24 cellular contexts compared by ENCODE assay signal in the genomic region with DNA sequence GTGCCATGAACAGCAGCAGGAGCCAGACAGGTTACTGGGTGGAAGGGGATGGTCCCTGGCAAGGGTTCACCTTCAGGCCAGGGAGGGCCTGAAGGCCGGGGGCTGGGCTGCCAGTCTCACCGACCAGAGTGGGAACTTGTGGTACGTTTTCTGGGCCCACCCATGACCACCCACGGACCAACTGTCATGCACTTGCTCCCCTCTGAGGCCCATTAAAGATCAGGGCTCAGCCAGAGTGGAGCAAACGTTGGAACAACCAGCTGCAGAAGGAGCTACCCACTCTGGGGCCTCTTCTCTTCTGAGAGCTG.
A peak's percentile ranks its signal among the peaks of the same experiment; 100 is the strongest.
DNase-seq lines count a peak whose midpoint lies in the region; ATAC-seq and TF ChIP-seq lines count a peak whose summit lies in the region.
"Had no signal": no experiment of that assay in that cellular context is flagged by ENCODE, and none has a peak within 500 bp of the region (broad histone marks: within the 10 kb centered on the region; RNA-seq: fewer than 3 reads in every experiment).

No MANE protein-coding gene starts in this region.

- no peaks in the 10 kb centered on the region for H3K36me3 Mint-ChIP-seq in naive thymus-derived CD4-positive, alpha-beta T cell
- no peaks in the 10 kb centered on the region for H3K36me3 Mint-ChIP-seq in natural killer cell
- H3K36me3 Mint-ChIP-seq in naive thymus-derived CD8-positive, alpha-beta T cell: no peaks in the 10 kb centered on the region
- H3K36me3 Mint-ChIP-seq: CD14-positive monocyte; CD8-positive, alpha-beta memory T cell had no signal

- no peaks in the 10 kb centered on the region for H3K4me1 Mint-ChIP-seq in naive thymus-derived CD4-positive, alpha-beta T cell
- no peaks in the 10 kb centered on the region for H3K4me1 Mint-ChIP-seq in natural killer cell
- H3K4me1 Mint-ChIP-seq in naive thymus-derived CD8-positive, alpha-beta T cell: no peaks in the 10 kb centered on the region
- H3K4me1 Mint-ChIP-seq: CD14-positive monocyte; CD8-positive, alpha-beta memory T cell; GM23338; H9 had no signal

- TF ChIP-seq CTCF in RWPE2 (IDR thresholded peaks at IDR 0.05; ENCODE audit: poor library complexity, severe bottlenecking) (no peak), spleen (IDR thresholded peaks at IDR 0.05 in 8 of 11, conservative IDR thresholded peaks at IDR 0.05 in 3 of 11) (no peak), natural killer cell (IDR thresholded peaks at IDR 0.05) (no peak)

- H3K9me3 ChIP-seq in RWPE2 (ENCODE audit: severe bottlenecking) (no peaks in the 10 kb centered on the region), spleen (peaks cover 0 to 9% (median 0%) of the 10 kb centered on the region in 8 donors)
- H3K9me3 ChIP-seq in naive thymus-derived CD4-positive, alpha-beta T cell (ENCODE audit: control insufficient read depth in 2 of 3, low read length in 3 of 3): peaks cover 0 to 4% (median 0%) of the 10 kb centered on the region in 3 experiments
- H3K9me3 ChIP-seq: A549; BE2C; BLaER1 treated with 17β-estradiol and CSF1 and Interleukin-3, amounts not matched to agents 10 nM and 100 nM had no signal

- 20 to 70% (median 54%) methylated on average over 1 to 5 of the region's 5 CpGs for WGBS in spleen, 5 donors

- intact Hi-C loops in naive thymus-derived CD4-positive, alpha-beta T cell (cut with micrococcal nuclease): no loop called here
- intact Hi-C loops in spleen (cut with DNase I; ENCODE audit: low total_unique reads) (no loop called here), natural killer cell (cut with micrococcal nuclease) (no loop called here)

- H3K27ac ChIP-seq in RWPE2 (ENCODE audit: poor library complexity, severe bottlenecking) (no peak overlapping the region), spleen (no peak overlapping the region)
- H3K27ac ChIP-seq in naive thymus-derived CD4-positive, alpha-beta T cell (ENCODE audit: low read depth, low read length): no peak overlapping the region
- H3K27ac ChIP-seq: A549; BLaER1 treated with 17β-estradiol and CSF1 and Interleukin-3, amounts not matched to agents 10 nM and 100 nM had no signal

- H3K4me3 ChIP-seq in RWPE2 (ENCODE audit: severe bottlenecking) (no peak overlapping the region), spleen (no peak overlapping the region)
- H3K4me3 ChIP-seq in naive thymus-derived CD4-positive, alpha-beta T cell (ENCODE audit: low read length): no peak overlapping the region
- H3K4me3 ChIP-seq: A549; BLaER1 treated with 17β-estradiol and CSF1 and Interleukin-3, amounts not matched to agents 10 nM and 100 nM; GM12878; GM23338 had no signal

- H3K27ac Mint-ChIP-seq in naive thymus-derived CD4-positive, alpha-beta T cell: no peak overlapping the region
- no peak overlapping the region for H3K27ac Mint-ChIP-seq in natural killer cell
- H3K27ac Mint-ChIP-seq in naive thymus-derived CD8-positive, alpha-beta T cell: no peak overlapping the region
- H3K27ac Mint-ChIP-seq: CD14-positive monocyte; CD4-positive, alpha-beta T cell; CD8-positive, alpha-beta memory T cell; GM23338; H9 had no signal

- H3K4me1 ChIP-seq in RWPE2 (ENCODE audit: insufficient read depth, poor library complexity, severe bottlenecking) (peaks cover 23% of the 10 kb centered on the region), spleen (no peaks in the 10 kb centered on the region)
- H3K4me1 ChIP-seq in naive thymus-derived CD4-positive, alpha-beta T cell (ENCODE audit: control insufficient read depth in 2 of 2, insufficient read depth in 2 of 2, low read length in 2 of 2): no peaks in the 10 kb centered on the region
- H3K4me1 ChIP-seq: A549; BE2C; BLaER1 treated with 17β-estradiol and CSF1 and Interleukin-3, amounts not matched to agents 10 nM and 100 nM had no signal

- POLR2A ChIA-PET in naive thymus-derived CD4-positive, alpha-beta T cell (lab: Charles Lee): no interaction called here
- POLR2A ChIA-PET in naive thymus-derived CD8-positive, alpha-beta T cell (lab: Charles Lee): no interaction called here

- DNase-seq in RWPE2 (ENCODE audit: low spot score) (peak; percentile 30), spleen (peak; percentile 64), NCI-H2107 (lab: John Stamatoyannopoulos, UW) (no peak), natural killer cell (no peak)
- no peak for DNase-seq in naive thymus-derived CD4-positive, alpha-beta T cell
- DNase-seq in stimulated activated CD4-positive, alpha-beta T cell treated with anti-CD3 and anti-CD28 coated beads, Interleukin-1b, Interleukin-23, amount 100 ng/mL, for 48 hours: no peak
- no peak for DNase-seq in naive thymus-derived CD8-positive, alpha-beta T cell
- DNase-seq: 8988T; ACHN; AML-193; BE2C; CD4-positive, alpha-beta T cell; CD8-positive, alpha-beta memory T cell; DMS 273 treated with DMSO at 0.1 percent for 48 hours; DMS79; EL; GDM1; H9 had no signal

- H3K27me3 ChIP-seq in RWPE2 (ENCODE audit: insufficient read depth, poor library complexity, severe bottlenecking) (no peaks in the 10 kb centered on the region), spleen (replicated peaks in 1 of 7) (no peaks in the 10 kb centered on the region)
- no peaks in the 10 kb centered on the region for H3K27me3 ChIP-seq in naive thymus-derived CD4-positive, alpha-beta T cell (ENCODE audit: control insufficient read depth in 2 of 2, insufficient read depth in 2 of 2, low read length in 2 of 2)
- H3K27me3 ChIP-seq: BE2C; BLaER1 treated with 17β-estradiol and CSF1 and Interleukin-3, amounts not matched to agents 10 nM and 100 nM had no signal

- no peaks in the 10 kb centered on the region for H3K27me3 Mint-ChIP-seq in naive thymus-derived CD4-positive, alpha-beta T cell
- H3K27me3 Mint-ChIP-seq in natural killer cell (ENCODE audit: low read depth in 2 of 2): no peaks in the 10 kb centered on the region
- H3K27me3 Mint-ChIP-seq in naive thymus-derived CD8-positive, alpha-beta T cell: no peaks in the 10 kb centered on the region
- H3K27me3 Mint-ChIP-seq: CD4-positive, alpha-beta T cell; CD8-positive, alpha-beta memory T cell had no signal

- TF ChIP-seq POLR2A in spleen (IDR thresholded peaks at IDR 0.05): no peak

- CTCF ChIA-PET in naive thymus-derived CD4-positive, alpha-beta T cell (lab: Charles Lee): no interaction called here

- ATAC-seq in RWPE2 (ENCODE audit: low read depth): no peak
- peak; percentile 16 for ATAC-seq in naive thymus-derived CD4-positive, alpha-beta T cell
- no peak for ATAC-seq in natural killer cell
- no peak for ATAC-seq in naive thymus-derived CD8-positive, alpha-beta T cell
- ATAC-seq: A549, GM12878, GM23338, HCT116 had no signal

- no peak overlapping the region for H3K4me3 Mint-ChIP-seq in naive thymus-derived CD4-positive, alpha-beta T cell
- H3K4me3 Mint-ChIP-seq in natural killer cell: no peak overlapping the region
- H3K4me3 Mint-ChIP-seq in naive thymus-derived CD8-positive, alpha-beta T cell: no peak overlapping the region
- H3K4me3 Mint-ChIP-seq: CD14-positive monocyte; CD4-positive, alpha-beta T cell; CD8-positive, alpha-beta memory T cell; GM23338; H9 had no signal

- peaks cover 0 to 13% (median 5%) of the 10 kb centered on the region in 11 donors for H3K9me3 Mint-ChIP-seq in naive thymus-derived CD4-positive, alpha-beta T cell
- peaks cover 12 to 18% of the 10 kb centered on the region in 2 donors for H3K9me3 Mint-ChIP-seq in natural killer cell
- H3K9me3 Mint-ChIP-seq in naive thymus-derived CD8-positive, alpha-beta T cell: peaks cover 0 to 16% (median 4%) of the 10 kb centered on the region in 9 donors

- no peaks in the 10 kb centered on the region for H3K36me3 ChIP-seq in RWPE2 (ENCODE audit: low read depth)
- H3K36me3 ChIP-seq in naive thymus-derived CD4-positive, alpha-beta T cell (ENCODE audit: control insufficient read depth in 2 of 3, insufficient read depth in 3 of 3, low read length in 3 of 3): no peaks in the 10 kb centered on the region
- no peaks in the 10 kb centered on the region for H3K36me3 ChIP-seq in spleen
- H3K36me3 ChIP-seq: BE2C; BLaER1 treated with 17β-estradiol and CSF1 and Interleukin-3, amounts not matched to agents 10 nM and 100 nM had no signal

Comparison
In these comparisons a context has a peak if more than half of its experiments do, and no peak if none do; other contexts are left out.
1. DNase-seq: peak in RWPE2 (single experiment) and spleen (single experiment); none in naive thymus-derived CD4-positive, alpha-beta T cell (0 of 9), stimulated activated CD4-positive, alpha-beta T cell treated with anti-CD3 and anti-CD28 coated beads, Interleukin-1b, Interleukin-23, amount 100 ng/mL, for 48 hours (single experiment), NCI-H2107 (single experiment), natural killer cell (single experiment) and naive thymus-derived CD8-positive, alpha-beta T cell (0 of 10).